Comparison of ENCODE assay signal across 31 cellular contexts in genomic region chr6:111928139-111928538, GRCh38.
"Had no signal": no experiment of that assay in that cellular context is flagged by ENCODE, and none has a peak within 500 bp of the region (broad histone marks: within the 10 kb centered on the region; RNA-seq: fewer than 3 reads in every experiment).

No MANE protein-coding gene starts in this region.

- H3K79me2 ChIP-seq: parathyroid adenoma had no signal

- H3K27ac Mint-ChIP-seq: natural killer cell; nephron; progenitor cell of endocrine pancreas; stimulated activated memory B cell treated with anti-CD40 and anti-IgM and Interleukin-4, amounts not matched to agents 10 μg/mL and 1 μg/mL and 100 μg/mL, for 72 hours; stimulated activated naive CD8-positive, alpha-beta T cell treated with anti-CD3 and anti-CD28 coated beads, Interleukin-15, amount 100 ng/mL, for 72 hours; type B pancreatic cell had no signal

- H3K4me1 ChIP-seq: parathyroid adenoma, psoas muscle, suprapubic skin, testis, tibial artery, transverse colon, upper lobe of right lung, uterus had no signal

- H2AFZ ChIP-seq: neural progenitor cell, parathyroid adenoma had no signal

- H3K4me3 ChIP-seq: neural progenitor cell, ovary, psoas muscle, skin epidermis, smooth muscle cell, spleen, suprapubic skin, testis, tibial artery, transverse colon, upper lobe of right lung, uterus had no signal

- H3K27ac ChIP-seq: neural progenitor cell, ovary, parathyroid adenoma, psoas muscle, skin epidermis, spleen, suprapubic skin, testis, tibial artery, transverse colon, upper lobe of right lung, uterus had no signal

- H3K9me3 ChIP-seq: ovary, suprapubic skin, testis, tibial artery, transverse colon, uterus had no signal

- H3K4me1 Mint-ChIP-seq: stimulated activated memory B cell treated with anti-CD40 and anti-IgM and Interleukin-4, amounts not matched to agents 10 μg/mL and 1 μg/mL and 100 μg/mL, for 72 hours had no signal

- H3K36me3 Mint-ChIP-seq: neural progenitor cell, type B pancreatic cell had no signal

- H3K4me2 ChIP-seq: neural progenitor cell, smooth muscle cell had no signal

- H3K9ac ChIP-seq: neural progenitor cell, parathyroid adenoma had no signal

- ATAC-seq: natural killer cell; psoas muscle; right cardiac atrium; sciatic nerve; stimulated activated memory B cell treated with anti-CD40 and anti-IgM and Interleukin-4, amounts not matched to agents 10 μg/mL and 1 μg/mL and 100 μg/mL, for 72 hours; stimulated activated naive CD8-positive, alpha-beta T cell treated with anti-CD3 and anti-CD28 coated beads, Interleukin-15, amount 100 ng/mL, for 72 hours; stimulated activated naive CD8-positive, alpha-beta T cell treated with anti-CD3 and anti-CD28 coated beads, Interleukin-15, Interleukin-2, amounts not matched to agents 100 U/mL and 50 U/mL, for 24 hours; upper lobe of right lung had no signal

- H3K4me3 Mint-ChIP-seq: natural killer cell; nephron; neural progenitor cell; stimulated activated memory B cell treated with anti-CD40 and anti-IgM and Interleukin-4, amounts not matched to agents 10 μg/mL and 1 μg/mL and 100 μg/mL, for 72 hours; stimulated activated naive CD8-positive, alpha-beta T cell treated with anti-CD3 and anti-CD28 coated beads, Interleukin-15, amount 100 ng/mL, for 72 hours; type B pancreatic cell had no signal

- H3K27me3 Mint-ChIP-seq: type B pancreatic cell had no signal

- H3K27me3 ChIP-seq: neural progenitor cell, ovary, spleen, suprapubic skin, testis, tibial artery, transverse colon, upper lobe of right lung, uterus had no signal

- DNase-seq: natural killer cell; occipital lobe; ovary; posterior cingulate gyrus; psoas muscle; right cardiac atrium; spleen; stimulated activated CD4-positive, alpha-beta T cell treated with anti-CD3 and anti-CD28 coated beads, Interleukin-12 subunit alpha, Interleukin-12 subunit beta, amount 100 ng/mL, for 4 hours; stimulated activated CD4-positive, alpha-beta T cell treated with anti-CD3 and anti-CD28 coated beads, Interleukin-1b, Interleukin-23, amount 100 ng/mL, for 48 hours; stimulated activated CD4-positive, alpha-beta T cell treated with anti-CD3 and anti-CD28 coated beads, Interleukin-4, amount 100 ng/mL, for 1 hour; stimulated activated CD4-positive, alpha-beta T cell treated with anti-CD3 and anti-CD28 coated beads, Interleukin-4, amount 100 ng/mL, for 4 hours; stimulated activated CD8-positive, alpha-beta memory T cell treated with anti-CD3 and anti-CD28 coated beads, Interleukin-4, amount 100 ng/mL, for 48 hours; stimulated activated naive CD4-positive, alpha-beta T cell; stimulated activated naive CD8-positive, alpha-beta T cell treated with anti-CD3 and anti-CD28 coated beads, Interleukin-15, amount 100 ng/mL, for 72 hours; stimulated activated naive CD8-positive, alpha-beta T cell treated with anti-CD3 and anti-CD28 coated beads, Interleukin-15, Interleukin-2, amounts not matched to agents 100 U/mL and 50 U/mL, for 24 hours; substantia nigra; testis; tibial artery; transverse colon; upper lobe of right lung; uterus had no signal

- H3K36me3 ChIP-seq: neural progenitor cell, ovary, spleen, suprapubic skin, tibial artery, transverse colon, upper lobe of right lung, uterus had no signal
